Comparison of ENCODE assay signal across 8 cellular contexts in genomic region chr1:59393211-59394180, GRCh38.
DNase-seq lines count a peak whose midpoint lies in the region; ATAC-seq, FAIRE-seq and TF ChIP-seq lines count a peak whose summit lies in the region.

No MANE protein-coding gene starts in this region.

- no peaks in the 10 kb centered on the region for H3K36me3 Mint-ChIP-seq in MCF 10A (ENCODE audit: insufficient read depth, unreplicated experiment)
- peaks cover 9% of the 10 kb centered on the region for H3K36me3 Mint-ChIP-seq in stimulated activated memory B cell treated with anti-CD40 and anti-IgM and Interleukin-4, amounts not matched to agents 10 μg/mL and 1 μg/mL and 100 μg/mL, for 72 hours
- H3K36me3 Mint-ChIP-seq in T-cell: peaks cover 5% of the 10 kb centered on the region

- H3K27ac ChIP-seq in kidney (ENCODE audit: low read depth in 2 of 2, low read length in 2 of 2): peak overlapping the region; percentile 42 to 76

- CTCF ChIA-PET in MCF 10A (lab: Yijun Ruan, JAX) (interaction anchor here (1.0 kb wide), 1 partner anchor 163 kb away, joined by 4 read pairs; no protein-coding TSS in a partner anchor), T-cell (lab: Charles Lee) (interaction anchor here in 1 of 2 donors (0.6 kb wide), 1 partner anchor 13 kb away, joined by 3 read pairs; no protein-coding TSS in a partner anchor)

- no peaks in the 10 kb centered on the region for H3K9me3 ChIP-seq in kidney (ENCODE audit: control insufficient read depth in 1 of 2, low read length in 2 of 2)

- peaks cover 4 to 18% of the 10 kb centered on the region in 2 donors for H3K4me1 ChIP-seq in kidney (ENCODE audit: control insufficient read depth in 1 of 2, insufficient read depth in 1 of 2, low read depth in 1 of 2, low read length in 2 of 2)

- no peak overlapping the region for H3K4me3 ChIP-seq in kidney (ENCODE audit: low read length in 2 of 2)

- POLR2A ChIA-PET in MCF 10A (lab: Yijun Ruan, JAX): interaction anchor here (0.9 to 1.0 kb wide), 2 partner anchors 17 to 38 kb away, joined by 3 to 4 read pairs; no protein-coding TSS in a partner anchor
- POLR2A ChIA-PET in T-cell (lab: Charles Lee): no interaction called here

- no peak for TF ChIP-seq CTCF in MCF 10A (IDR thresholded peaks at IDR 0.05; ENCODE audit: unreplicated experiment)
- TF ChIP-seq CTCF in kidney (IDR thresholded peaks at IDR 0.05; ENCODE audit: borderline replicate concordance, extremely low read depth, insufficient read depth): no peak

- H3K9me3 Mint-ChIP-seq in MCF 10A (ENCODE audit: unreplicated experiment): no peaks in the 10 kb centered on the region
- no peaks in the 10 kb centered on the region for H3K9me3 Mint-ChIP-seq in stimulated activated memory B cell treated with anti-CD40 and anti-IgM and Interleukin-4, amounts not matched to agents 10 μg/mL and 1 μg/mL and 100 μg/mL, for 72 hours
- H3K9me3 Mint-ChIP-seq in T-cell: no peaks in the 10 kb centered on the region

- BruUV-seq in MCF 10A (replicated peaks; lab: Mats Ljungman, UMichigan): no TSS peak

- H3K4me1 Mint-ChIP-seq in MCF 10A (ENCODE audit: insufficient read depth, unreplicated experiment): peaks cover 8% of the 10 kb centered on the region
- H3K4me1 Mint-ChIP-seq in stimulated activated memory B cell treated with anti-CD40 and anti-IgM and Interleukin-4, amounts not matched to agents 10 μg/mL and 1 μg/mL and 100 μg/mL, for 72 hours: peaks cover 25% of the 10 kb centered on the region
- H3K4me1 Mint-ChIP-seq in T-cell: peaks cover 7 to 20% (median 11%) of the 10 kb centered on the region in 3 donors

- H3K9ac ChIP-seq in kidney (ENCODE audit: low read length in 2 of 2): peak overlapping the region in 1 of 2 donors; percentile 27

- no peak for ATAC-seq in stimulated activated memory B cell treated with anti-CD40 and anti-IgM and Interleukin-4, amounts not matched to agents 10 μg/mL and 1 μg/mL and 100 μg/mL, for 72 hours
- ATAC-seq in HG02798 (IDR thresholded peaks at IDR 0.05; ENCODE audit: poor library complexity, unreplicated experiment) (no peak), T-cell (replicated peaks in 1 of 4) (no peak)

- no peaks in the 10 kb centered on the region for H3K27me3 Mint-ChIP-seq in MCF 10A (ENCODE audit: insufficient read depth, unreplicated experiment)
- H3K27me3 Mint-ChIP-seq in stimulated activated memory B cell treated with anti-CD40 and anti-IgM and Interleukin-4, amounts not matched to agents 10 μg/mL and 1 μg/mL and 100 μg/mL, for 72 hours: no peaks in the 10 kb centered on the region
- H3K27me3 Mint-ChIP-seq in T-cell: no peaks in the 10 kb centered on the region

- no peak overlapping the region for H3K4me3 Mint-ChIP-seq in MCF 10A (ENCODE audit: unreplicated experiment)
- H3K4me3 Mint-ChIP-seq in stimulated activated memory B cell treated with anti-CD40 and anti-IgM and Interleukin-4, amounts not matched to agents 10 μg/mL and 1 μg/mL and 100 μg/mL, for 72 hours: no peak overlapping the region
- H3K4me3 Mint-ChIP-seq in T-cell: no peak overlapping the region

- DNase-seq in NCI-H146 treated with DMSO at 0.1 percent for 48 hours (lab: John Stamatoyannopoulos, UW; ENCODE audit: unreplicated experiment) (peak; percentile 20), MCF 10A (ENCODE audit: unreplicated experiment) (no peak), kidney (peak; percentile 80), COLO668 (lab: John Stamatoyannopoulos, UW; ENCODE audit: unreplicated experiment) (no peak), T-cell (no peak), HuH-7.5 (ENCODE audit: low spot score) (no peak)

- FAIRE-seq in kidney (lab: Jason Lieb, UNC): peak; percentile 39

- intact Hi-C loops in MCF 10A (cut with micrococcal nuclease): no loop called here
- intact Hi-C loops in kidney (cut with DNase I): no loop called here

- H3K27ac Mint-ChIP-seq in MCF 10A (ENCODE audit: low read depth, unreplicated experiment) (peak overlapping the region; percentile 44), T-cell (no peak overlapping the region)
- peak overlapping the region; percentile 75 for H3K27ac Mint-ChIP-seq in stimulated activated memory B cell treated with anti-CD40 and anti-IgM and Interleukin-4, amounts not matched to agents 10 μg/mL and 1 μg/mL and 100 μg/mL, for 72 hours

- no peaks in the 10 kb centered on the region for H3K36me3 ChIP-seq in kidney (ENCODE audit: control insufficient read depth in 1 of 2, insufficient read depth in 2 of 2, low read length in 2 of 2)

Comparison
In these comparisons a context has a peak if more than half of its experiments do, and no peak if none do; other contexts are left out.
1. DNase-seq: peak in NCI-H146 treated with DMSO at 0.1 percent for 48 hours (single experiment) and kidney (single experiment); none in MCF 10A (single experiment), COLO668 (single experiment), T-cell (0 of 34) and HuH-7.5 (single experiment).
2. H3K27ac Mint-ChIP-seq: peak in MCF 10A (single experiment) and stimulated activated memory B cell treated with anti-CD40 and anti-IgM and Interleukin-4, amounts not matched to agents 10 μg/mL and 1 μg/mL and 100 μg/mL, for 72 hours (single experiment); none in T-cell (0 of 2).